ENCODE assay signal across 21 cellular contexts in the genomic region with DNA sequence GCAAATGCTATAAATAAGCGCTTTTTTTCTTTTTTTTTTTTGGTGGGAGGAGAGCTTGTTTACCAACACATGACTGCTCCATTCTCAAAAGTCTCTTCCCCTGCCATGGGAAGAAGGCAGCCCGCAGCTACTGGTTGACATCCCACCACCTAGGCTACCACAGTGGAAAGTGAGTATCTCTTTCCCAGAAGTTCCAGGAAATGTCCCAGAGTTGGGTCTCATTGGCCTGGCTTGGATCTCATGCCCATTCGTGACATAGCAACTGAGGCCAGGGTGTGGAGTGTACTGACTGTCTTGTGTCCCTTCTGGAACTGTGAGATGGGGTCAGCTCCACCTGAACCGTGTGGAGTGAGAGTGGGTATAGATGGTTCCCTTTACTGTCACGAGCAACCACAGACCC. TPM values are rescaled to one million over a fixed set of nuclear protein-coding genes. Genes with fewer than 3 reads are reported as not detected.
A peak's percentile ranks its signal among the peaks of the same experiment; 100 is the strongest.
DNase-seq lines count a peak whose midpoint lies in the region; ATAC-seq and TF ChIP-seq lines count a peak whose summit lies in the region.
"Had no signal": no experiment of that assay in that cellular context is flagged by ENCODE, and none has a peak within 500 bp of the region (broad histone marks: within the 10 kb centered on the region; RNA-seq: fewer than 3 reads in every experiment).

No MANE protein-coding gene starts in this region.

- no peaks in the 10 kb centered on the region for H3K27me3 Mint-ChIP-seq in activated CD4-positive, alpha-beta T cell treated with anti-CD3 and anti-CD28 coated beads, Interleukin-2, amount 10 ng/mL, durations not matched to agents 24 days and 14 days
- no peaks in the 10 kb centered on the region for H3K27me3 Mint-ChIP-seq in activated CD4-positive, alpha-beta T cell treated with anti-CD3 and anti-CD28 coated beads for 36 hours
- no peaks in the 10 kb centered on the region for H3K27me3 Mint-ChIP-seq in type B pancreatic cell
- H3K27me3 Mint-ChIP-seq in T-cell = peaks cover 0 to 7% of the 10 kb centered on the region in 2 donors
- H3K27me3 Mint-ChIP-seq: B cell; CD4-positive, alpha-beta T cell had no signal

- H3K4me1 Mint-ChIP-seq in activated CD4-positive, alpha-beta T cell treated with anti-CD3 and anti-CD28 coated beads, Interleukin-2, amount 10 ng/mL, durations not matched to agents 24 days and 14 days = peaks cover 4% of the 10 kb centered on the region
- peaks cover 19% of the 10 kb centered on the region for H3K4me1 Mint-ChIP-seq in activated CD4-positive, alpha-beta T cell treated with anti-CD3 and anti-CD28 coated beads for 36 hours
- H3K4me1 Mint-ChIP-seq in type B pancreatic cell (ENCODE audit: unreplicated experiment) (peaks cover 37% of the 10 kb centered on the region), T-cell (peaks cover 28 to 46% (median 29%) of the 10 kb centered on the region in 3 donors)

- POLR2A ChIA-PET in activated CD4-positive, alpha-beta T cell treated with anti-CD3 and anti-CD28 coated beads for 36 hours (lab: Charles Lee) = no interaction called here
- POLR2A ChIA-PET in T-cell (lab: Charles Lee) = no interaction called here

- H3K36me3 Mint-ChIP-seq in activated CD4-positive, alpha-beta T cell treated with anti-CD3 and anti-CD28 coated beads, Interleukin-2, amount 10 ng/mL, durations not matched to agents 24 days and 14 days (ENCODE audit: low read depth) = no peaks in the 10 kb centered on the region
- H3K36me3 Mint-ChIP-seq in activated CD4-positive, alpha-beta T cell treated with anti-CD3 and anti-CD28 coated beads for 36 hours (ENCODE audit: low read depth) = no peaks in the 10 kb centered on the region
- H3K36me3 Mint-ChIP-seq in type B pancreatic cell = peaks cover 6% of the 10 kb centered on the region
- no peaks in the 10 kb centered on the region for H3K36me3 Mint-ChIP-seq in T-cell
- H3K36me3 Mint-ChIP-seq: CD8-positive, alpha-beta memory T cell had no signal

- TF ChIP-seq CTCF in lower leg skin (IDR thresholded peaks at IDR 0.05) = no peak
- TF ChIP-seq CTCF in type B pancreatic cell (conservative IDR thresholded peaks at IDR 0.05) = no peak

- H3K4me3 ChIP-seq in lower leg skin (ENCODE audit: low read depth, poor library complexity, severe bottlenecking) = no peak overlapping the region
- H3K4me3 ChIP-seq: A549; BLaER1 treated with 17β-estradiol and CSF1 and Interleukin-3, amounts not matched to agents 10 nM and 100 nM; GM12878 had no signal

- WGBS in lower leg skin, 2 donors = 81 to 89% methylated on average over 5 of the region's 5 CpGs

- no peak for ATAC-seq in activated CD4-positive, alpha-beta T cell treated with anti-CD3 and anti-CD28 coated beads for 36 hours
- ATAC-seq in HG02610 (IDR thresholded peaks at IDR 0.05; ENCODE audit: unreplicated experiment) = no peak
- no peak for ATAC-seq in T-cell (replicated peaks in 1 of 4)
- ATAC-seq: A549, GM12878 had no signal

- peak; percentile 40 for DNase-seq in activated CD4-positive, alpha-beta T cell treated with anti-CD3 and anti-CD28 coated beads, Interleukin-2, amount 10 ng/mL, durations not matched to agents 24 days and 14 days
- no peak for DNase-seq in activated CD4-positive, alpha-beta T cell treated with anti-CD3 and anti-CD28 coated beads for 36 hours
- DNase-seq in lower leg skin (ENCODE audit: low spot score in 2 of 2) = peak; percentile 4 to 39
- DNase-seq in type B pancreatic cell (ENCODE audit: extremely low spot score, unreplicated experiment) = peak; percentile 22
- DNase-seq in T-cell = no peak
- DNase-seq: AML-193; CD4-positive, alpha-beta T cell; CD8-positive, alpha-beta memory T cell; COR-L47; DMS 273 treated with DMSO at 0.1 percent for 48 hours; DMS153; DMS53; DMS79; DND-41; EL; GDM1 had no signal

- no peak overlapping the region for H3K27ac Mint-ChIP-seq in activated CD4-positive, alpha-beta T cell treated with anti-CD3 and anti-CD28 coated beads, Interleukin-2, amount 10 ng/mL, durations not matched to agents 24 days and 14 days
- H3K27ac Mint-ChIP-seq in activated CD4-positive, alpha-beta T cell treated with anti-CD3 and anti-CD28 coated beads for 36 hours = no peak overlapping the region
- H3K27ac Mint-ChIP-seq in type B pancreatic cell (no peak overlapping the region), T-cell (no peak overlapping the region)
- H3K27ac Mint-ChIP-seq: B cell; CD4-positive, alpha-beta T cell had no signal

- no peaks in the 10 kb centered on the region for H3K9me3 Mint-ChIP-seq in activated CD4-positive, alpha-beta T cell treated with anti-CD3 and anti-CD28 coated beads, Interleukin-2, amount 10 ng/mL, durations not matched to agents 24 days and 14 days
- H3K9me3 Mint-ChIP-seq in activated CD4-positive, alpha-beta T cell treated with anti-CD3 and anti-CD28 coated beads for 36 hours (ENCODE audit: low read depth) = no peaks in the 10 kb centered on the region
- H3K9me3 Mint-ChIP-seq in type B pancreatic cell = peaks cover 5% of the 10 kb centered on the region
- H3K9me3 Mint-ChIP-seq in T-cell = no peaks in the 10 kb centered on the region
- H3K9me3 Mint-ChIP-seq: CD4-positive, alpha-beta T cell; CD8-positive, alpha-beta memory T cell had no signal

- CTCF ChIA-PET in activated CD4-positive, alpha-beta T cell treated with anti-CD3 and anti-CD28 coated beads for 36 hours (lab: Charles Lee) = interaction anchor here (0.9 to 1.2 kb wide), 2 partner anchors 37 to 59 kb away, joined by 3 to 4 read pairs; no protein-coding TSS in a partner anchor
- CTCF ChIA-PET in T-cell (lab: Charles Lee) = interaction anchor here in 1 of 2 donors (1.0 kb wide), 1 partner anchor 267 kb away, joined by 4 read pairs; no protein-coding TSS in a partner anchor

- no peak overlapping the region for H3K4me3 Mint-ChIP-seq in activated CD4-positive, alpha-beta T cell treated with anti-CD3 and anti-CD28 coated beads, Interleukin-2, amount 10 ng/mL, durations not matched to agents 24 days and 14 days
- H3K4me3 Mint-ChIP-seq in activated CD4-positive, alpha-beta T cell treated with anti-CD3 and anti-CD28 coated beads for 36 hours = no peak overlapping the region
- H3K4me3 Mint-ChIP-seq in type B pancreatic cell (no peak overlapping the region), T-cell (no peak overlapping the region)
- H3K4me3 Mint-ChIP-seq: B cell; CD4-positive, alpha-beta T cell; CD8-positive, alpha-beta memory T cell had no signal

- intact Hi-C loops in activated CD4-positive, alpha-beta T cell treated with anti-CD3 and anti-CD28 coated beads, Interleukin-2, amount 10 ng/mL, durations not matched to agents 24 days and 14 days (cut with micrococcal nuclease) = loop anchor here (10.0 kb wide), 1 partner anchor 246 kb away; no protein-coding TSS in a partner anchor
- intact Hi-C loops in activated CD4-positive, alpha-beta T cell treated with anti-CD3 and anti-CD28 coated beads for 36 hours (cut with DNase I, micrococcal nuclease) = no loop called here
- intact Hi-C loops in lower leg skin (cut with DNase I; ENCODE audit: low total_unique reads) = no loop called here

- no peak for TF ChIP-seq POLR2A in lower leg skin (IDR thresholded peaks at IDR 0.05)

RNA-seq across cellular contexts. Expression of gene BRD7, which starts 29.5 kb away (rescaled TPM):
- 92.7 and 98.8 TPM in 2 replicates for total RNA-seq in activated CD4-positive, alpha-beta T cell treated with anti-CD3 and anti-CD28 coated beads, Interleukin-2, amount 10 ng/mL, durations not matched to agents 24 days and 14 days
- 100 to 1,000 TPM in 1 of 2 experiments, 10 to 100 TPM in 1; 87.7 to 104 TPM for total RNA-seq in activated CD4-positive, alpha-beta T cell treated with anti-CD3 and anti-CD28 coated beads for 36 hours
- total RNA-seq in lower leg skin (10 to 100 TPM; 48.6 to 86.3 (median 52.0) TPM), type B pancreatic cell (ENCODE audit: low replicate concordance) (88.6 and 98.2 TPM in 2 replicates), T-cell (100 to 1,000 TPM in 1 of 5 donors, 10 to 100 TPM in 4; 62.9 to 115 (median 75.4) TPM)

Comparison
In these comparisons a context has a peak if more than half of its experiments do, and no peak if none do; other contexts are left out.
1. DNase-seq: peak in activated CD4-positive, alpha-beta T cell treated with anti-CD3 and anti-CD28 coated beads, Interleukin-2, amount 10 ng/mL, durations not matched to agents 24 days and 14 days (single experiment), lower leg skin (2 of 2) and type B pancreatic cell (single experiment); none in activated CD4-positive, alpha-beta T cell treated with anti-CD3 and anti-CD28 coated beads for 36 hours (single experiment) and T-cell (0 of 34).